ENCODE assay signal across 31 cellular contexts in the genomic region with DNA sequence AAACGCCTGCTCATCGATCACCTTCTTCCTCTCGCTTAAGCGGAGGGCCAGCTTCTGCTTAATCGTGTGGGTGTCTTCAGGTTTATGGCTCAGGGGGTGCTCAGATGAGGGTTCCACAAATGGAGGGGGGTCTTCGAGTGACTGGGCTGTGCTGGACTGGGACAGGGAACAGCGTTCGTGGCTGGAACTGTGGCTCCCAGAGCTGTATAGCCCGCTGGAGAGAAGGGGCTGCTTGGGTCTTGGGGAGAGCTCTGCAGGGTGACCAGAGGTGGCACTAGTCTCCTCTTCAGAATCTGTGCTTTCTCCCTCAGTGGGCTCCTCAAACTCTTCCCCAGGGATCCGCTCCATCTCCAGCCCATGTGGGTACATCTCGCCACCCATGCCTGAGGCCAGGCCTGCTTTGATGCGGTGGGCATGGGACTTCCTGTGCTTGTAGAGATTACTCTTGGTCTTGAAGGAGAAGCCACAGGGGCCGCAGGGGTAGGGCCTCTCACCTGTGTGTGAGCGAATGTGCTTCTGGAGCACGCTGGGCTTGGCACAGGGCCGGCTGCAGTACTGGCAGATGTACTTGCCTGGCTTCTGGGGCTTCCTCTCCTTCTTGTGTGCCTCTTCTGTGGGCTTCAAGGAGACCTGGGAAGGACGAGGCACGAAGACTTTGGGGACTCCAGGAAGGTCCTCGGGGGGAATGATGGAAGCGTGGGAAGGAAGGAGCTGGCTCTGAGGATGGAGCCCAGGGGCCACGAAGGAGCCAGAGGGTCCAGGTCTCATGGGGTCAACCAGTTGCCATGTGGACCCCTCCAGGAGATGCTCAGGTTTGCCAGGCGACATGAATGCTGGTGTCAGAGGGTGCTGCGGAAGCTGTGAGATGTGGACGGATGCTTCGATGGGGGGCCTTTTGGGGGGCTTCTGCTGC.
A peak's percentile ranks its signal among the peaks of the same experiment; 100 is the strongest.
DNase-seq lines count a peak whose midpoint lies in the region; ATAC-seq, FAIRE-seq and TF ChIP-seq lines count a peak whose summit lies in the region.
"Had no signal": no experiment of that assay in that cellular context is flagged by ENCODE, and none has a peak within 500 bp of the region (broad histone marks: within the 10 kb centered on the region; RNA-seq: fewer than 3 reads in every experiment).

No MANE protein-coding gene starts in this region.

- no peaks in the 10 kb centered on the region for H3F3A ChIP-seq in GM23338 (replicated peaks; ENCODE audit: low read depth)

- no peak overlapping the region for H3K4me3 ChIP-seq in BLaER1 treated with 17β-estradiol and CSF1 and Interleukin-3, amounts not matched to agents 10 nM and 100 nM
- no peak overlapping the region for H3K4me3 ChIP-seq in GM23338
- H3K4me3 ChIP-seq in brain microvascular endothelial cell (ENCODE audit: low read depth, low read length), result no peak overlapping the region
- H3K4me3 ChIP-seq in left lung, result no peak overlapping the region
- H3K4me3 ChIP-seq: ascending aorta, lower lobe of right lung, PC-9, suprapubic skin, upper lobe of right lung had no signal

- H3K4me1 Mint-ChIP-seq in GM23338 (no peaks in the 10 kb centered on the region; the same call in 2 of the 3 replicates), osteocyte (ENCODE audit: unreplicated experiment) (no peaks in the 10 kb centered on the region)

- H3K79me2 ChIP-seq in GM23338 (replicated peaks; ENCODE audit: insufficient read depth), result no peaks in the 10 kb centered on the region

- no peaks in the 10 kb centered on the region for H3K9me2 ChIP-seq in GM23338 (ENCODE audit: insufficient read depth)

- H3K4me2 ChIP-seq in BLaER1 treated with 17β-estradiol and CSF1 and Interleukin-3, amounts not matched to agents 10 nM and 100 nM, result peak overlapping the region in 8 of 11 experiments; percentile 3 to 30 (median 15); a peak in 9 of 22 replicates
- no peak overlapping the region for H3K4me2 ChIP-seq in GM23338
- H3K4me2 ChIP-seq: PC-9 had no signal

- H3K36me3 Mint-ChIP-seq in GM23338 (ENCODE audit: low read depth) (no peaks in the 10 kb centered on the region), osteocyte (ENCODE audit: unreplicated experiment) (no peaks in the 10 kb centered on the region)

- in situ Hi-C loops in brain microvascular endothelial cell (cut with HindIII; ENCODE audit: low pct_ligation_motif_present, low sequenced_read_pairs), result no loop called here

- FAIRE-seq in D721Med (lab: Jason Lieb, UNC), result no peak

- H3K4me3 Mint-ChIP-seq in GM23338 (no peak overlapping the region), osteocyte (ENCODE audit: unreplicated experiment) (no peak overlapping the region)
- H3K4me3 Mint-ChIP-seq: activated CD8-positive, alpha-beta T cell treated with anti-CD3 and anti-CD28 coated beads, Interleukin-2, amount 10 ng/mL, durations not matched to agents 7 days and 5 days; CD14-positive monocyte; dendritic cell treated with granulocyte-macrophage colony-stimulating factor and Interleukin-4, amounts not matched to agents 40 ng/mL and 50 ng/mL, for 4 days; HFFc6; naive thymus-derived CD8-positive, alpha-beta T cell; stimulated activated memory B cell treated with anti-CD40 and anti-IgM and Interleukin-4, amounts not matched to agents 10 μg/mL and 1 μg/mL and 100 μg/mL, for 72 hours had no signal

- H3K27ac ChIP-seq in BLaER1 treated with 17β-estradiol and CSF1 and Interleukin-3, amounts not matched to agents 10 nM and 100 nM, result no peak overlapping the region
- H3K27ac ChIP-seq in GM23338 (ENCODE audit: low read depth) (no peak overlapping the region), brain microvascular endothelial cell (no peak overlapping the region), left lung (no peak overlapping the region)
- H3K27ac ChIP-seq: ascending aorta, lower lobe of right lung, PC-9, suprapubic skin, upper lobe of right lung had no signal

- no peak overlapping the region for H2AFZ ChIP-seq in GM23338
- H2AFZ ChIP-seq: PC-9 had no signal

- H3K27ac Mint-ChIP-seq in GM23338 (no peak overlapping the region), osteocyte (ENCODE audit: unreplicated experiment) (no peak overlapping the region)
- H3K27ac Mint-ChIP-seq: activated CD8-positive, alpha-beta T cell treated with anti-CD3 and anti-CD28 coated beads, Interleukin-2, amount 10 ng/mL, durations not matched to agents 7 days and 5 days; dendritic cell treated with granulocyte-macrophage colony-stimulating factor and Interleukin-4, amounts not matched to agents 40 ng/mL and 50 ng/mL, for 4 days; HFFc6; stimulated activated memory B cell treated with anti-CD40 and anti-IgM and Interleukin-4, amounts not matched to agents 10 μg/mL and 1 μg/mL and 100 μg/mL, for 72 hours had no signal

- no peak overlapping the region for H3K9ac ChIP-seq in BLaER1 treated with 17β-estradiol and CSF1 and Interleukin-3, amounts not matched to agents 10 nM and 100 nM

- H3K27me3 Mint-ChIP-seq in GM23338 (ENCODE audit: insufficient read depth, low read depth, poor library complexity), result peaks cover 15% of the 10 kb centered on the region
- H3K27me3 Mint-ChIP-seq in osteocyte (ENCODE audit: unreplicated experiment), result no peaks in the 10 kb centered on the region
- H3K27me3 Mint-ChIP-seq: dendritic cell treated with granulocyte-macrophage colony-stimulating factor and Interleukin-4, amounts not matched to agents 40 ng/mL and 50 ng/mL, for 4 days; naive thymus-derived CD8-positive, alpha-beta T cell; stimulated activated memory B cell treated with anti-CD40 and anti-IgM and Interleukin-4, amounts not matched to agents 10 μg/mL and 1 μg/mL and 100 μg/mL, for 72 hours had no signal

- TF ChIP-seq CTCF in GM23338 (conservative IDR thresholded peaks at IDR 0.05; ENCODE audit: low read depth in 2 of 2) (peak in 1 of 2 experiments; percentile 31; a peak in 1 of 4 replicates), brain microvascular endothelial cell (IDR thresholded peaks at IDR 0.05; ENCODE audit: low read depth, low read length, missing control alignments) (peak; percentile 12), osteocyte (IDR thresholded peaks at IDR 0.05) (no peak), left lung (IDR thresholded peaks at IDR 0.05) (no peak), D721Med (IDR thresholded peaks at IDR 0.05; ENCODE audit: insufficient read depth, missing control alignments) (no peak)

- H3K36me3 ChIP-seq in BLaER1 treated with 17β-estradiol and CSF1 and Interleukin-3, amounts not matched to agents 10 nM and 100 nM, result peaks cover 0 to 63% (median 11%) of the 10 kb centered on the region in 11 experiments; a peak in 12 of 22 replicates
- no peaks in the 10 kb centered on the region for H3K36me3 ChIP-seq in GM23338 (ENCODE audit: insufficient read depth)
- H3K36me3 ChIP-seq in brain microvascular endothelial cell (replicated peaks), result no peaks in the 10 kb centered on the region
- peaks cover 0 to 38% of the 10 kb centered on the region in 2 donors for H3K36me3 ChIP-seq in left lung
- H3K36me3 ChIP-seq: ascending aorta, upper lobe of right lung had no signal

- intact Hi-C loops in left lung (cut with DNase I), result no loop called here

- no peaks in the 10 kb centered on the region; the same call in 1 of the 3 replicates for H3K9me3 Mint-ChIP-seq in GM23338
- no peaks in the 10 kb centered on the region for H3K9me3 Mint-ChIP-seq in osteocyte (ENCODE audit: unreplicated experiment)
- H3K9me3 Mint-ChIP-seq: dendritic cell treated with granulocyte-macrophage colony-stimulating factor and Interleukin-4, amounts not matched to agents 40 ng/mL and 50 ng/mL, for 4 days; HFFc6; naive thymus-derived CD8-positive, alpha-beta T cell; stimulated activated memory B cell treated with anti-CD40 and anti-IgM and Interleukin-4, amounts not matched to agents 10 μg/mL and 1 μg/mL and 100 μg/mL, for 72 hours had no signal

- DNase-seq in GM23338 (ENCODE audit: low spot score) (peak; percentile 30), brain microvascular endothelial cell (no peak), osteocyte (ENCODE audit: extremely low spot score, unreplicated experiment) (peak; percentile 68), pons (ENCODE audit: low spot score) (no peak), left lung (no peak), D721Med (ENCODE audit: insufficient read length, low spot score) (no peak)
- DNase-seq: activated CD4-positive, alpha-beta T cell treated with anti-CD3 and anti-CD28 coated beads for 4 hours; activated CD8-positive, alpha-beta T cell treated with anti-CD3 and anti-CD28 coated beads, Interleukin-2, amount 10 ng/mL, durations not matched to agents 7 days and 5 days; activated gamma-delta T cell; DMS79; GDM1; glutamatergic neuron; HFFc6; KBM-7; lower lobe of right lung; naive thymus-derived CD8-positive, alpha-beta T cell; NCI-H1092 treated with DMSO at 0.1 percent for 48 hours; NCI-H187 treated with DMSO at 0.1 percent for 48 hours; NCI-H2171 treated with DMSO at 0.1 percent for 48 hours; NCI-H510A; nucleus accumbens; PC-9; stimulated activated CD4-positive, alpha-beta T cell treated with anti-CD3 and anti-CD28 coated beads, Interleukin-4, amount 100 ng/mL, for 4 hours; upper lobe of right lung had no signal

- no peaks in the 10 kb centered on the region for H3K27me3 ChIP-seq in BLaER1 treated with 17β-estradiol and CSF1 and Interleukin-3, amounts not matched to agents 10 nM and 100 nM
- no peaks in the 10 kb centered on the region for H3K27me3 ChIP-seq in GM23338 (ENCODE audit: insufficient read depth)
- no peaks in the 10 kb centered on the region for H3K27me3 ChIP-seq in brain microvascular endothelial cell (replicated peaks)
- no peaks in the 10 kb centered on the region for H3K27me3 ChIP-seq in left lung
- H3K27me3 ChIP-seq: ascending aorta, suprapubic skin, upper lobe of right lung had no signal

- H3K9me3 ChIP-seq in BLaER1 treated with 17β-estradiol and CSF1 and Interleukin-3, amounts not matched to agents 10 nM and 100 nM (replicated peaks in 1 of 11), result peaks cover 0 to 7% (median 0%) of the 10 kb centered on the region in 11 experiments; a peak in 1 of 22 replicates
- no peaks in the 10 kb centered on the region for H3K9me3 ChIP-seq in left lung
- H3K9me3 ChIP-seq: ascending aorta, lower lobe of right lung, suprapubic skin, upper lobe of right lung had no signal

- peaks cover 18 to 45% (median 37%) of the 10 kb centered on the region in 10 experiments for H3K4me1 ChIP-seq in BLaER1 treated with 17β-estradiol and CSF1 and Interleukin-3, amounts not matched to agents 10 nM and 100 nM
- H3K4me1 ChIP-seq in GM23338 (ENCODE audit: insufficient read depth) (no peaks in the 10 kb centered on the region), left lung (no peaks in the 10 kb centered on the region)
- H3K4me1 ChIP-seq: ascending aorta, lower lobe of right lung, suprapubic skin, upper lobe of right lung had no signal

- H4K20me1 ChIP-seq in BLaER1 treated with 17β-estradiol and CSF1 and Interleukin-3, amounts not matched to agents 10 nM and 100 nM, result peaks cover 0 to 21% (median 0%) of the 10 kb centered on the region in 11 experiments; a peak in 5 of 22 replicates
- H4K20me1 ChIP-seq in GM23338 (replicated peaks; ENCODE audit: insufficient read depth), result no peaks in the 10 kb centered on the region

- peak; percentile 74 for ATAC-seq in GM23338
- no peak for ATAC-seq in GM19351 (IDR thresholded peaks at IDR 0.05; ENCODE audit: unreplicated experiment)
- ATAC-seq in left lung, result no peak
- ATAC-seq: activated CD8-positive, alpha-beta T cell treated with anti-CD3 and anti-CD28 coated beads, Interleukin-2, amount 10 ng/mL, durations not matched to agents 7 days and 5 days; lower lobe of right lung; naive thymus-derived CD8-positive, alpha-beta T cell; stimulated activated memory B cell treated with anti-CD40 and anti-IgM and Interleukin-4, amounts not matched to agents 10 μg/mL and 1 μg/mL and 100 μg/mL, for 72 hours; upper lobe of right lung had no signal

Comparison
In these comparisons a context has a peak if more than half of its experiments do, and no peak if none do; other contexts are left out.
1. DNase-seq: peak in GM23338 (single experiment) and osteocyte (single experiment); none in brain microvascular endothelial cell (single experiment), pons (single experiment), left lung (0 of 2) and D721Med (single experiment).